In the genomic region with DNA sequence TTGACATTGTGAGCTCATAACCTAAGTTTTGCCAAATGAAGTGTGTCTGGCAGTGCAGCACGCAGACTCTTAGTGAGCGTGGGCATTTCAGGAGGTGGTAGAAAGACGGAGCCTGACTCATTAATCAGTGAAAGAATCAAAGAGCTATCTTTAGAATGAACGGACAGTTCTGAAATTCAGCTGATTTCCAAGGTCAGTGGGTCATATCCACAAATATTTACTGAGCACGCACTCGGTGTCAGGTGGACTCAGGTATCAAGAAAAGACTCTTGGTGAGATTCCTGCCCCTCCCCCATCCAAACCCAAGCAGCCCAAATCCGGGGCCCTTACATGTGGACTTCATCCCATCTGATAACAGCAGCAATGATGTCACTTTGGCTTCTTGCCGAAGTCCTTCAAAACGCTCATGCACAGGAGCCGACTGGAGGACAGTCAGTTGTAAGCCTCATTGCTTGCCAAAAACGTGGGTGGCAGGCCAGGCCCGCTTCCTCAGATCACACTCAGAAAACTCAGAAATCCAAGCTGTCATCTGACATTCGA, we compare ENCODE assay signal across 13 cellular contexts.
DNase-seq lines count a peak whose midpoint lies in the region; ATAC-seq and TF ChIP-seq lines count a peak whose summit lies in the region.
"Had no signal": no experiment of that assay in that cellular context is flagged by ENCODE, and none has a peak within 500 bp of the region (broad histone marks: within the 10 kb centered on the region; RNA-seq: fewer than 3 reads in every experiment).

No MANE protein-coding gene starts in this region.

- H3K4me1 ChIP-seq in adrenal gland (replicated peaks in 1 of 2) (peaks cover 13 to 14% of the 10 kb centered on the region in 2 donors), hepatocyte (ENCODE audit: insufficient read depth) (peaks cover 23% of the 10 kb centered on the region)

- H3K4me1 Mint-ChIP-seq in activated CD8-positive, alpha-beta memory T cell treated with anti-CD3 and anti-CD28 coated beads, Interleukin-2, amount 10 ng/mL, durations not matched to agents 7 days and 5 days, result no peaks in the 10 kb centered on the region
- H3K4me1 Mint-ChIP-seq: activated CD4-positive, alpha-beta T cell treated with anti-CD3 and anti-CD28 coated beads, Interleukin-2, amount 10 ng/mL, durations not matched to agents 7 days and 5 days; memory B cell had no signal

- no peaks in the 10 kb centered on the region for H3K9me3 Mint-ChIP-seq in activated CD8-positive, alpha-beta memory T cell treated with anti-CD3 and anti-CD28 coated beads, Interleukin-2, amount 10 ng/mL, durations not matched to agents 7 days and 5 days (ENCODE audit: low read depth)
- H3K9me3 Mint-ChIP-seq: activated CD4-positive, alpha-beta T cell treated with anti-CD3 and anti-CD28 coated beads, Interleukin-2, amount 10 ng/mL, durations not matched to agents 7 days and 5 days had no signal

- no peaks in the 10 kb centered on the region for H3K36me3 Mint-ChIP-seq in activated CD8-positive, alpha-beta memory T cell treated with anti-CD3 and anti-CD28 coated beads, Interleukin-2, amount 10 ng/mL, durations not matched to agents 7 days and 5 days
- H3K36me3 Mint-ChIP-seq: activated naive CD8-positive, alpha-beta T cell; memory B cell had no signal

- H3K27me3 Mint-ChIP-seq in activated CD8-positive, alpha-beta memory T cell treated with anti-CD3 and anti-CD28 coated beads, Interleukin-2, amount 10 ng/mL, durations not matched to agents 7 days and 5 days, result no peaks in the 10 kb centered on the region

- H3K27ac ChIP-seq in adrenal gland (peak overlapping the region in 1 of 5 donors; percentile 39), hepatocyte (peak overlapping the region; percentile 55)

- H3K4me3 ChIP-seq in adrenal gland, result no peak overlapping the region
- H3K4me3 ChIP-seq in hepatocyte, result no peak overlapping the region

- DNase-seq in A172 (ENCODE audit: low spot score) (peak; percentile 65), HS-27A (ENCODE audit: low read depth) (peak; percentile 20), adrenal gland (peak; percentile 86 to 94 (median 90)), hepatocyte (ENCODE audit: low spot score) (peak; percentile 86), dedifferentiated amniotic fluid mesenchymal stem cell (ENCODE audit: extremely low spot score) (no peak)
- DNase-seq in stimulated activated CD4-positive, alpha-beta T cell treated with anti-CD3 and anti-CD28 coated beads, Interleukin-4, amount 100 ng/mL, for 24 hours, result no peak
- no peak for DNase-seq in activated CD8-positive, alpha-beta memory T cell treated with anti-CD3 and anti-CD28 coated beads, Interleukin-2, amount 10 ng/mL, durations not matched to agents 7 days and 5 days
- DNase-seq: activated CD4-positive, alpha-beta T cell treated with anti-CD3 and anti-CD28 coated beads, Interleukin-2, amount 10 ng/mL, durations not matched to agents 7 days and 5 days; NCI-H1930 had no signal

- TF ChIP-seq CTCF in adrenal gland (IDR thresholded peaks at IDR 0.05) (no peak), hepatocyte (IDR thresholded peaks at IDR 0.05; ENCODE audit: poor library complexity) (no peak)

- ATAC-seq in HG02885 (IDR thresholded peaks at IDR 0.05; ENCODE audit: poor library complexity, unreplicated experiment), result no peak
- no peak for ATAC-seq in activated CD8-positive, alpha-beta memory T cell treated with anti-CD3 and anti-CD28 coated beads, Interleukin-2, amount 10 ng/mL, durations not matched to agents 7 days and 5 days
- ATAC-seq: esophagus mucosa had no signal

- H2AFZ ChIP-seq in hepatocyte, result no peak overlapping the region

- intact Hi-C loops in adrenal gland (cut with DNase I), result no loop called here

- 14 to 17% (median 15%) methylated on average over 12 to 13 of the region's 13 CpGs for WGBS in adrenal gland, 4 donors
- 43% methylated on average over 13 of the region's 13 CpGs for WGBS in hepatocyte (ENCODE audit: low lambda C conversion rate, missing lambda C conversion rate)

- H3K4me2 ChIP-seq in hepatocyte, result peak overlapping the region; percentile 13

- CTCF ChIA-PET in activated CD8-positive, alpha-beta memory T cell treated with anti-CD3 and anti-CD28 coated beads, Interleukin-2, amount 10 ng/mL, durations not matched to agents 7 days and 5 days (lab: Charles Lee), result no interaction called here

- H3K79me2 ChIP-seq in hepatocyte, result no peaks in the 10 kb centered on the region

- H4K20me1 ChIP-seq in hepatocyte (ENCODE audit: insufficient read depth, poor library complexity, severe bottlenecking), result no peaks in the 10 kb centered on the region

- no peak overlapping the region for H3K27ac Mint-ChIP-seq in activated CD8-positive, alpha-beta memory T cell treated with anti-CD3 and anti-CD28 coated beads, Interleukin-2, amount 10 ng/mL, durations not matched to agents 7 days and 5 days
- H3K27ac Mint-ChIP-seq: activated CD4-positive, alpha-beta T cell treated with anti-CD3 and anti-CD28 coated beads, Interleukin-2, amount 10 ng/mL, durations not matched to agents 7 days and 5 days; activated naive CD8-positive, alpha-beta T cell; memory B cell had no signal

- H3K36me3 ChIP-seq in adrenal gland (replicated peaks in 1 of 2), result no peaks in the 10 kb centered on the region
- no peaks in the 10 kb centered on the region for H3K36me3 ChIP-seq in hepatocyte (replicated peaks; ENCODE audit: insufficient read depth, low read depth)

- no peaks in the 10 kb centered on the region for H3K27me3 ChIP-seq in adrenal gland
- H3K27me3 ChIP-seq in hepatocyte, result no peaks in the 10 kb centered on the region

- no peaks in the 10 kb centered on the region for H3K9me2 ChIP-seq in hepatocyte (replicated peaks; ENCODE audit: insufficient read depth)

- no peak for TF ChIP-seq POLR2A in adrenal gland (IDR thresholded peaks at IDR 0.05)

- H3K4me3 Mint-ChIP-seq in activated CD8-positive, alpha-beta memory T cell treated with anti-CD3 and anti-CD28 coated beads, Interleukin-2, amount 10 ng/mL, durations not matched to agents 7 days and 5 days, result no peak overlapping the region
- H3K4me3 Mint-ChIP-seq: activated CD4-positive, alpha-beta T cell treated with anti-CD3 and anti-CD28 coated beads, Interleukin-2, amount 10 ng/mL, durations not matched to agents 7 days and 5 days; activated naive CD8-positive, alpha-beta T cell; memory B cell had no signal

- H3K9me3 ChIP-seq in adrenal gland (replicated peaks in 1 of 3) (no peaks in the 10 kb centered on the region), hepatocyte (ENCODE audit: low read depth) (no peaks in the 10 kb centered on the region)

Comparison
In these comparisons a context has a peak if more than half of its experiments do, and no peak if none do; other contexts are left out.
1. DNase-seq: peak in A172 (single experiment), HS-27A (single experiment), adrenal gland (7 of 7) and hepatocyte (single experiment); none in stimulated activated CD4-positive, alpha-beta T cell treated with anti-CD3 and anti-CD28 coated beads, Interleukin-4, amount 100 ng/mL, for 24 hours (single experiment), dedifferentiated amniotic fluid mesenchymal stem cell (single experiment) and activated CD8-positive, alpha-beta memory T cell treated with anti-CD3 and anti-CD28 coated beads, Interleukin-2, amount 10 ng/mL, durations not matched to agents 7 days and 5 days (single experiment).